ENCODE assay signal across 8 cellular contexts in genomic region chrY:14524246-14525180, GRCh38. TPM values are rescaled to one million over a fixed set of nuclear protein-coding genes. Genes with fewer than 3 reads are reported as not detected.
A peak's percentile ranks its signal among the peaks of the same experiment; 100 is the strongest.
DNase-seq lines count a peak whose midpoint lies in the region; ATAC-seq and TF ChIP-seq lines count a peak whose summit lies in the region.

NLGN4Y (plus strand) TSS chrY:14524529; CDS start chrY:14622120, 97,591 bp downstream.

- H3K9ac ChIP-seq in SK-N-SH, result no peak within 1 kb of the TSS

- no peak within 1 kb of the TSS for H3K27ac Mint-ChIP-seq in activated naive CD4-positive, alpha-beta T cell treated with anti-CD3 and anti-CD28 coated beads for 36 hours
- H3K27ac Mint-ChIP-seq in stimulated activated effector memory CD8-positive, alpha-beta T cell treated with anti-CD3 and anti-CD28 coated beads, Interleukin-12 subunit alpha, Interleukin-12 subunit beta, amount 100 ng/mL, for 72 hours, result peak within 1 kb of the TSS; percentile 86

- H3K4me1 Mint-ChIP-seq in activated naive CD4-positive, alpha-beta T cell treated with anti-CD3 and anti-CD28 coated beads for 36 hours (ENCODE audit: low read depth), result peaks cover 8% of the 10 kb centered on the region
- H3K4me1 Mint-ChIP-seq in stimulated activated effector memory CD8-positive, alpha-beta T cell treated with anti-CD3 and anti-CD28 coated beads, Interleukin-12 subunit alpha, Interleukin-12 subunit beta, amount 100 ng/mL, for 72 hours, result peaks cover 8% of the 10 kb centered on the region

- DNase-seq in activated naive CD4-positive, alpha-beta T cell treated with anti-CD3 and anti-CD28 coated beads for 36 hours, result peak; percentile 6
- DNase-seq in activated naive CD4-positive, alpha-beta T cell (lab: John Stamatoyannopoulos, UW), result no peak
- DNase-seq in NCI-H460 (ENCODE audit: extremely low read depth, low read depth) (peak; percentile 32), fibroblast of gingiva (ENCODE audit: low read depth) (peak; percentile 9), kidney tubule cell (ENCODE audit: low spot score) (no peak), SK-N-SH (no peak)
- DNase-seq in stimulated activated effector memory CD8-positive, alpha-beta T cell treated with anti-CD3 and anti-CD28 coated beads, Interleukin-12 subunit alpha, Interleukin-12 subunit beta, amount 100 ng/mL, for 72 hours (ENCODE audit: low spot score in 2 of 2), result peak; percentile 3 to 61

- peak within 1 kb of the TSS; percentile 61 for H3K4me3 Mint-ChIP-seq in activated naive CD4-positive, alpha-beta T cell treated with anti-CD3 and anti-CD28 coated beads for 36 hours
- peak within 1 kb of the TSS; percentile 69 for H3K4me3 Mint-ChIP-seq in stimulated activated effector memory CD8-positive, alpha-beta T cell treated with anti-CD3 and anti-CD28 coated beads, Interleukin-12 subunit alpha, Interleukin-12 subunit beta, amount 100 ng/mL, for 72 hours

- H4K20me1 ChIP-seq in SK-N-SH (ENCODE audit: insufficient read depth), result no peaks in the 10 kb centered on the region

- intact Hi-C loops in activated naive CD4-positive, alpha-beta T cell treated with anti-CD3 and anti-CD28 coated beads for 36 hours (cut with micrococcal nuclease), result no loop called here

- no peak for TF ChIP-seq RAD21 in SK-N-SH (IDR thresholded peaks at IDR 0.05; ENCODE audit: low read length)

- no peaks in the 10 kb centered on the region for H3K27me3 ChIP-seq in SK-N-SH (ENCODE audit: insufficient read depth)

- no peak within 1 kb of the TSS for H3K27ac ChIP-seq in SK-N-SH (ENCODE audit: low read depth in 2 of 2, low read length in 1 of 2)

- H3K9me2 ChIP-seq in SK-N-SH, result no peaks in the 10 kb centered on the region

- H3K9me3 Mint-ChIP-seq in activated naive CD4-positive, alpha-beta T cell treated with anti-CD3 and anti-CD28 coated beads for 36 hours, result no peaks in the 10 kb centered on the region
- H3K9me3 Mint-ChIP-seq in stimulated activated effector memory CD8-positive, alpha-beta T cell treated with anti-CD3 and anti-CD28 coated beads, Interleukin-12 subunit alpha, Interleukin-12 subunit beta, amount 100 ng/mL, for 72 hours, result no peaks in the 10 kb centered on the region

- H2AFZ ChIP-seq in SK-N-SH (ENCODE audit: low read depth), result no peak within 1 kb of the TSS

- no peaks in the 10 kb centered on the region for H3K79me2 ChIP-seq in SK-N-SH (ENCODE audit: insufficient read depth)

- H3K4me1 ChIP-seq in SK-N-SH (ENCODE audit: control insufficient read depth in 1 of 2, insufficient read depth in 2 of 2, low read depth in 1 of 2, low read length in 1 of 2), result no peaks in the 10 kb centered on the region

- WGBS in SK-N-SH (ENCODE audit: low lambda C conversion rate), result no CpG with 5 or more reads among the region's 64 CpGs

- H3K4me2 ChIP-seq in SK-N-SH, result no peak within 1 kb of the TSS

- CTCF ChIA-PET in activated naive CD4-positive, alpha-beta T cell treated with anti-CD3 and anti-CD28 coated beads for 36 hours (lab: Charles Lee), result no interaction called here
- CTCF ChIA-PET in SK-N-SH (lab: Yijun Ruan, JAX), result no interaction called here

- ATAC-seq in stimulated activated effector memory CD8-positive, alpha-beta T cell treated with anti-CD3 and anti-CD28 coated beads, Interleukin-12 subunit alpha, Interleukin-12 subunit beta, amount 100 ng/mL, for 72 hours, result peak; percentile 55
- ATAC-seq in esophagus mucosa, result no peak

- no peak for TF ChIP-seq CTCF in SK-N-SH (IDR thresholded peaks at IDR 0.05)

- POLR2A ChIA-PET in SK-N-SH (lab: Yijun Ruan, JAX), result no interaction called here

- peaks cover 20% of the 10 kb centered on the region for H3K27me3 Mint-ChIP-seq in activated naive CD4-positive, alpha-beta T cell treated with anti-CD3 and anti-CD28 coated beads for 36 hours (ENCODE audit: low read depth)

- H3K36me3 ChIP-seq in SK-N-SH (replicated peaks in 1 of 2; ENCODE audit: control insufficient read depth in 1 of 2, insufficient read depth in 2 of 2, low read length in 1 of 2), result no peaks in the 10 kb centered on the region

- no peak for TF ChIP-seq EP300 in SK-N-SH (IDR thresholded peaks at IDR 0.05; ENCODE audit: borderline replicate concordance in 1 of 2, low read depth in 1 of 2, low read length in 1 of 2)

- H3K36me3 Mint-ChIP-seq in activated naive CD4-positive, alpha-beta T cell treated with anti-CD3 and anti-CD28 coated beads for 36 hours (ENCODE audit: low read depth), result no peaks in the 10 kb centered on the region
- no peaks in the 10 kb centered on the region for H3K36me3 Mint-ChIP-seq in stimulated activated effector memory CD8-positive, alpha-beta T cell treated with anti-CD3 and anti-CD28 coated beads, Interleukin-12 subunit alpha, Interleukin-12 subunit beta, amount 100 ng/mL, for 72 hours

- H3F3A ChIP-seq in SK-N-SH (replicated peaks; ENCODE audit: insufficient read depth), result no peaks in the 10 kb centered on the region

- H3K4me3 ChIP-seq in SK-N-SH (ENCODE audit: low read depth in 2 of 2, low read length in 1 of 2), result no peak within 1 kb of the TSS

- no peaks in the 10 kb centered on the region for H3K9me3 ChIP-seq in SK-N-SH

TF ChIP-seq in SK-N-SH, 30 proteins besides CTCF, POLR2A, EP300 and RAD21:
- TF ChIP-seq GATA2 (CRISPR knock-in tag; IDR thresholded peaks at IDR 0.05) (no peak), TEAD4 (IDR thresholded peaks at IDR 0.05; ENCODE audit: borderline replicate concordance, insufficient read depth) (no peak), NRF1 (IDR thresholded peaks at IDR 0.05; ENCODE audit: low read depth, low read length) (no peak), JUND (IDR thresholded peaks at IDR 0.05) (no peak), YY1 (IDR thresholded peaks at IDR 0.05; ENCODE audit: low read depth) (no peak), RFX5 (IDR thresholded peaks at IDR 0.05; ENCODE audit: low read length) (no peak), NFIC (IDR thresholded peaks at IDR 0.05; ENCODE audit: borderline replicate concordance) (no peak), RXRA (IDR thresholded peaks at IDR 0.05; ENCODE audit: borderline replicate concordance, low read depth) (no peak), FOXJ3 (CRISPR knock-in tag; IDR thresholded peaks at IDR 0.05) (no peak)
- TF ChIP-seq, protein P1, sequence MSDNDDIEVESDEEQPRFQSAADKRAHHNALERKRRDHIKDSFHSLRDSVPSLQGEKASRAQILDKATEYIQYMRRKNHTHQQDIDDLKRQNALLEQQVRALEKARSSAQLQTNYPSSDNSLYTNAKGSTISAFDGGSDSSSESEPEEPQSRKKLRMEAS (IDR thresholded peaks at IDR 0.05; ENCODE audit: low read depth), result no peak
- TF ChIP-seq, protein P2, sequence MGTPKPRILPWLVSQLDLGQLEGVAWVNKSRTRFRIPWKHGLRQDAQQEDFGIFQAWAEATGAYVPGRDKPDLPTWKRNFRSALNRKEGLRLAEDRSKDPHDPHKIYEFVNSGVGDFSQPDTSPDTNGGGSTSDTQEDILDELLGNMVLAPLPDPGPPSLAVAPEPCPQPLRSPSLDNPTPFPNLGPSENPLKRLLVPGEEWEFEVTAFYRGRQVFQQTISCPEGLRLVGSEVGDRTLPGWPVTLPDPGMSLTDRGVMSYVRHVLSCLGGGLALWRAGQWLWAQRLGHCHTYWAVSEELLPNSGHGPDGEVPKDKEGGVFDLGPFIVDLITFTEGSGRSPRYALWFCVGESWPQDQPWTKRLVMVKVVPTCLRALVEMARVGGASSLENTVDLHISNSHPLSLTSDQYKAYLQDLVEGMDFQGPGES (IDR thresholded peaks at IDR 0.05; ENCODE audit: low read depth, low read length), result no peak

RNA-seq across cellular contexts. Expression of gene NLGN4Y, which starts in this region (rescaled TPM):
- total RNA-seq in activated naive CD4-positive, alpha-beta T cell treated with anti-CD3 and anti-CD28 coated beads for 36 hours, result under 1 TPM; 0.10 to 0.15 TPM
- total RNA-seq in NCI-H460 (2014; rRNA removed; shearing (Covaris generic)), result 16.3 and 33.3 TPM in 2 replicates
- 6.0 and 7.9 TPM in 2 replicates for polyA plus RNA-seq in NCI-H460 (2014; cell fraction: nucleus; rRNA removed)
- not detected in 2 replicates for polyA plus RNA-seq in SK-N-SH (2012; rRNA removed)
- polyA plus RNA-seq in SK-N-SH (2012; cell fraction: cytosol; rRNA removed), result not detected in 2 replicates
- polyA plus RNA-seq in SK-N-SH (2012; cell fraction: nucleus; rRNA removed), result not detected in 2 replicates
- not detected for total RNA-seq in esophagus mucosa

Comparison
In these comparisons a context has a peak if more than half of its experiments do, and no peak if none do; other contexts are left out.
1. DNase-seq: peak in activated naive CD4-positive, alpha-beta T cell treated with anti-CD3 and anti-CD28 coated beads for 36 hours (single experiment), NCI-H460 (single experiment), fibroblast of gingiva (single experiment) and stimulated activated effector memory CD8-positive, alpha-beta T cell treated with anti-CD3 and anti-CD28 coated beads, Interleukin-12 subunit alpha, Interleukin-12 subunit beta, amount 100 ng/mL, for 72 hours (2 of 2); none in activated naive CD4-positive, alpha-beta T cell (0 of 4), kidney tubule cell (single experiment) and SK-N-SH (single experiment).